In the genomic region with DNA sequence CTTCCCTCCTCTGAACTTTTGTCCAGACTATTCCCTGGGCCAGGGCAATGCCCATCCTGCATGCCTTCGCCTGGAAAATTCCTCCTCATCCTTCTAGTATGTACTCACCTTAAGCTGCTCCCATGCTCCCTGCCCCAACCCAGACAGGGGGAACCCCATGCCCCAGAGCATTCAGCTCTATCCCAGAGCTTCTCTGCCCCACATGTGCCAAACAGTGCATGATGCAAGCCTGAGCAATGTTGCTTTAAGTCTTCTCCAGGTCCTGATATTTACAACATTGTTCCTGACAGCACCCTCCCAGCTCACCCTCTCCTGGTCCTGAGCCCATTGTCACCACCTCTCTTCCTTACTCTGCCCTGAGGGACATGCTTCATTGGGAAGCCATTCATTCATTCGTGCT, we compare ENCODE assay signal across 1 cellular context.
A peak's percentile ranks its signal among the peaks of the same experiment; 100 is the strongest.
TF ChIP-seq lines count a peak whose summit lies in the region.

No MANE protein-coding gene starts in this region.

TF ChIP-seq in HEK293, 187 proteins besides CTCF, POLR2A, EP300 and RAD21 (continued from another document):
- TF ChIP-seq ZNF24 (tag by site-specific recombination; IDR thresholded peaks at IDR 0.05) = 0 out of 2 replicates have a peak, but pooled peaks have one; percentile 48
- TF ChIP-seq, protein P1, sequence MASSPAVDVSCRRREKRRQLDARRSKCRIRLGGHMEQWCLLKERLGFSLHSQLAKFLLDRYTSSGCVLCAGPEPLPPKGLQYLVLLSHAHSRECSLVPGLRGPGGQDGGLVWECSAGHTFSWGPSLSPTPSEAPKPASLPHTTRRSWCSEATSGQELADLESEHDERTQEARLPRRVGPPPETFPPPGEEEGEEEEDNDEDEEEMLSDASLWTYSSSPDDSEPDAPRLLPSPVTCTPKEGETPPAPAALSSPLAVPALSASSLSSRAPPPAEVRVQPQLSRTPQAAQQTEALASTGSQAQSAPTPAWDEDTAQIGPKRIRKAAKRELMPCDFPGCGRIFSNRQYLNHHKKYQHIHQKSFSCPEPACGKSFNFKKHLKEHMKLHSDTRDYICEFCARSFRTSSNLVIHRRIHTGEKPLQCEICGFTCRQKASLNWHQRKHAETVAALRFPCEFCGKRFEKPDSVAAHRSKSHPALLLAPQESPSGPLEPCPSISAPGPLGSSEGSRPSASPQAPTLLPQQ (tag by site-specific recombination; IDR thresholded peaks at IDR 0.05) = 0 out of 2 replicates have a peak, but pooled peaks have one; percentile 32
- TF ChIP-seq HOXA7 (CRISPR knock-in tag; IDR thresholded peaks at IDR 0.05; ENCODE audit: borderline replicate concordance) = no peak
- TF ChIP-seq SETDB1 (IDR thresholded peaks at IDR 0.05; ENCODE audit: insufficient read length, low read length) = no peak
- TF ChIP-seq, protein P2, sequence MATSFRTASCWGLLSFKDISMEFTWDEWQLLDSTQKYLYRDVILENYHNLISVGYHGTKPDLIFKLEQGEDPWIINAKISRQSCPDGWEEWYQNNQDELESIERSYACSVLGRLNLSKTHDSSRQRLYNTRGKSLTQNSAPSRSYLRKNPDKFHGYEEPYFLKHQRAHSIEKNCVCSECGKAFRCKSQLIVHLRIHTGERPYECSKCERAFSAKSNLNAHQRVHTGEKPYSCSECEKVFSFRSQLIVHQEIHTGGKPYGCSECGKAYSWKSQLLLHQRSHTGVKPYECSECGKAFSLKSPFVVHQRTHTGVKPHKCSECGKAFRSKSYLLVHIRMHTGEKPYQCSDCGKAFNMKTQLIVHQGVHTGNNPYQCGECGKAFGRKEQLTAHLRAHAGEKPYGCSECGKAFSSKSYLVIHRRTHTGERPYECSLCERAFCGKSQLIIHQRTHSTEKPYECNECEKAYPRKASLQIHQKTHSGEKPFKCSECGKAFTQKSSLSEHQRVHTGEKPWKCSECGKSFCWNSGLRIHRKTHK (tag by site-specific recombination; IDR thresholded peaks at IDR 0.05) = peak; percentile 63; the same call in 1 of the 2 replicates
- TF ChIP-seq, protein P3, sequence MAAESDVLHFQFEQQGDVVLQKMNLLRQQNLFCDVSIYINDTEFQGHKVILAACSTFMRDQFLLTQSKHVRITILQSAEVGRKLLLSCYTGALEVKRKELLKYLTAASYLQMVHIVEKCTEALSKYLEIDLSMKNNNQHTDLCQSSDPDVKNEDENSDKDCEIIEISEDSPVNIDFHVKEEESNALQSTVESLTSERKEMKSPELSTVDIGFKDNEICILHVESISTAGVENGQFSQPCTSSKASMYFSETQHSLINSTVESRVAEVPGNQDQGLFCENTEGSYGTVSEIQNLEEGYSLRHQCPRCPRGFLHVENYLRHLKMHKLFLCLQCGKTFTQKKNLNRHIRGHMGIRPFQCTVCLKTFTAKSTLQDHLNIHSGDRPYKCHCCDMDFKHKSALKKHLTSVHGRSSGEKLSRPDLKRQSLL (tag by site-specific recombination; IDR thresholded peaks at IDR 0.05) = no peak
- TF ChIP-seq GLI4 (tag by site-specific recombination; IDR thresholded peaks at IDR 0.05) = no peak
- TF ChIP-seq, protein P4, sequence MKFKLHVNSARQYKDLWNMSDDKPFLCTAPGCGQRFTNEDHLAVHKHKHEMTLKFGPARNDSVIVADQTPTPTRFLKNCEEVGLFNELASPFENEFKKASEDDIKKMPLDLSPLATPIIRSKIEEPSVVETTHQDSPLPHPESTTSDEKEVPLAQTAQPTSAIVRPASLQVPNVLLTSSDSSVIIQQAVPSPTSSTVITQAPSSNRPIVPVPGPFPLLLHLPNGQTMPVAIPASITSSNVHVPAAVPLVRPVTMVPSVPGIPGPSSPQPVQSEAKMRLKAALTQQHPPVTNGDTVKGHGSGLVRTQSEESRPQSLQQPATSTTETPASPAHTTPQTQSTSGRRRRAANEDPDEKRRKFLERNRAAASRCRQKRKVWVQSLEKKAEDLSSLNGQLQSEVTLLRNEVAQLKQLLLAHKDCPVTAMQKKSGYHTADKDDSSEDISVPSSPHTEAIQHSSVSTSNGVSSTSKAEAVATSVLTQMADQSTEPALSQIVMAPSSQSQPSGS (tag by site-specific recombination; IDR thresholded peaks at IDR 0.05; ENCODE audit: low read depth) = no peak
